In the genomic region with DNA sequence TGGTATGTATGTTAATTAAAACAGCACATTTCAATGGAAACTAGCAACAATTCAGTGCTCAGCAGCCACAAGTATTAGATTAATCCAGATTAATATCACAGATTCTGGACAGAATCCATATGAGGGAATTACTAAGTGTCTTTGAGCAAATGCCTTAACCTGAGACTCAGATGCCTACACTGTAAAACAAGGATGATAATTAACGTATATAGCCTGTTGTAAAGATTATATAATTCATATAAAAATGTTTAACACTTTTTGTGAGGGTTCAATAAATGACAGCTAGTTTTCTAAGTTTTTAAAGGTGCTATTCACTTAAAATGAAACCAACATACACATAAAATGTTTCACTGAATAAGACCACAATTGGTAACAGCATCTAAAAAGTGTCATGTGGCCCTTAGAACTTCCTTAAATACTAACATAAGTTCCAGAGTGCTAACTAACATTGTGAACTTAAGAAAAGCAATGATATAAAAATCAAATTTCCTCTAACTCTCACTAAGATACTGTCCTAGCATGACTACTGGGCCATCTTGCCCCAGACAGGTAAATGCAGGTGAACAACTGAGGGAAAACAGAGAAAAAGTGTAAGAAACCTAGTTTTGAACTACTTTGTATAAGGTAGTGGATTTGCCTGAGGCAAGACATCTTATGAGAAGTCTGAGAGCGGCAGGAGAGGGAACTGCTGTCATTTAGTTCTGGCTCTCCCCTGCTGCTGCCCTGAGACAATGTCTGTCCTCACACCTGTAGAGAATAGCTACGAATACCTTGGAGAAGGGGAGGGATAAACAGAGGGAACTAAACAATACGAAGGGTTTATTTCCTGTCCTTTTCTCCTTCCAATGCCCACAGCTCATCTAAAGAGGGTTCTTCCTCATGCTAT, we compare ENCODE assay signal across 21 cellular contexts.
A peak's percentile ranks its signal among the peaks of the same experiment; 100 is the strongest.
DNase-seq lines count a peak whose midpoint lies in the region; ATAC-seq and TF ChIP-seq lines count a peak whose summit lies in the region.
"Had no signal": no experiment of that assay in that cellular context is flagged by ENCODE, and none has a peak within 500 bp of the region (broad histone marks: within the 10 kb centered on the region; RNA-seq: fewer than 3 reads in every experiment).

No MANE protein-coding gene starts in this region.

- peaks cover 20% of the 10 kb centered on the region for H3K36me3 Mint-ChIP-seq in activated naive CD4-positive, alpha-beta T cell treated with anti-CD3 and anti-CD28 coated beads, Interleukin-2, amount 50 U/mL, for 24 hours
- H3K36me3 Mint-ChIP-seq in WTC11 (peaks cover 12% of the 10 kb centered on the region), type B pancreatic cell (peaks cover 50% of the 10 kb centered on the region)
- peaks cover 53% of the 10 kb centered on the region for H3K36me3 Mint-ChIP-seq in activated CD4-positive, alpha-beta T cell treated with anti-CD3 and anti-CD28 coated beads, Interleukin-2, amount 10 ng/mL, durations not matched to agents 24 days and 14 days (ENCODE audit: low read depth)

- CTCF ChIA-PET in WTC11 (lab: Charles Lee) (interaction anchor here (0.6 to 1.2 kb wide), 6 partner anchors 9 to 289 kb away, joined by 3 to 4 read pairs (median 3); partner anchors contain the start of genes ADAM10 and MINDY2), GM10248 (lab: Yijun Ruan, JAX) (interaction anchor here (1.0 to 1.5 kb wide), 4 partner anchors 9 to 25 kb away, joined by 3 to 4 read pairs (median 3); no protein-coding TSS in a partner anchor)

- peaks cover 0 to 32% of the 10 kb centered on the region in 2 donors for H3K36me3 ChIP-seq in left lung

- no peak for TF ChIP-seq CTCF in WTC11 (IDR thresholded peaks at IDR 0.05)
- no peak for TF ChIP-seq CTCF in left lung (IDR thresholded peaks at IDR 0.05)
- TF ChIP-seq CTCF in type B pancreatic cell (conservative IDR thresholded peaks at IDR 0.05) = no peak
- TF ChIP-seq CTCF in GM10248 (IDR thresholded peaks at IDR 0.05; ENCODE audit: control extremely low read depth, extremely low read depth, low read depth, missing control alignments) = no peak

- peak overlapping the region in 1 of 2 donors; percentile 55 for H3K27ac ChIP-seq in left lung
- H3K27ac ChIP-seq: heart left ventricle, KMS-11, PC-9, SJCRH30 had no signal

- peaks cover 12% of the 10 kb centered on the region for H3K4me1 Mint-ChIP-seq in activated naive CD4-positive, alpha-beta T cell treated with anti-CD3 and anti-CD28 coated beads, Interleukin-2, amount 50 U/mL, for 24 hours
- H3K4me1 Mint-ChIP-seq in WTC11 = peaks cover 14% of the 10 kb centered on the region
- peaks cover 6% of the 10 kb centered on the region for H3K4me1 Mint-ChIP-seq in type B pancreatic cell (ENCODE audit: unreplicated experiment)
- H3K4me1 Mint-ChIP-seq in activated CD4-positive, alpha-beta T cell treated with anti-CD3 and anti-CD28 coated beads, Interleukin-2, amount 10 ng/mL, durations not matched to agents 24 days and 14 days = peaks cover 27% of the 10 kb centered on the region

- H3K9me3 ChIP-seq in left lung = no peaks in the 10 kb centered on the region
- H3K9me3 ChIP-seq: SJCRH30, upper lobe of left lung had no signal

- ATAC-seq in WTC11 (peak; percentile 100), left lung (peak; percentile 41), HG02588 (IDR thresholded peaks at IDR 0.05; ENCODE audit: unreplicated experiment) (no peak)
- ATAC-seq: HCT116, heart left ventricle, sciatic nerve had no signal

- H3K27ac Mint-ChIP-seq in activated naive CD4-positive, alpha-beta T cell treated with anti-CD3 and anti-CD28 coated beads, Interleukin-2, amount 50 U/mL, for 24 hours = peak overlapping the region; percentile 55
- peak overlapping the region; percentile 92 for H3K27ac Mint-ChIP-seq in WTC11
- peak overlapping the region; percentile 46 for H3K27ac Mint-ChIP-seq in type B pancreatic cell
- no peak overlapping the region for H3K27ac Mint-ChIP-seq in activated CD4-positive, alpha-beta T cell treated with anti-CD3 and anti-CD28 coated beads, Interleukin-2, amount 10 ng/mL, durations not matched to agents 24 days and 14 days

- DNase-seq in activated naive CD4-positive, alpha-beta T cell (lab: John Stamatoyannopoulos, UW) = no peak
- DNase-seq in WTC11 (ENCODE audit: low spot score) = no peak
- no peak for DNase-seq in left lung
- DNase-seq in type B pancreatic cell (ENCODE audit: extremely low spot score, unreplicated experiment) = no peak
- no peak for DNase-seq in GM10248 (ENCODE audit: extremely low spot score)
- no peak for DNase-seq in activated CD4-positive, alpha-beta T cell treated with anti-CD3 and anti-CD28 coated beads, Interleukin-2, amount 10 ng/mL, durations not matched to agents 24 days and 14 days
- DNase-seq: activated effector memory CD4-positive, alpha-beta T cell treated with Interleukin-2 at 50 U/mL for 16 hours; aorta; cerebellar nuclear complex; heart left ventricle; NCI-H1092 treated with DMSO at 0.1 percent for 48 hours; NCI-H2171; PC-9; SJCRH30; stimulated activated naive CD4-positive, alpha-beta T cell treated with Interleukin-2 at 50 U/mL for 16 hours; upper lobe of left lung had no signal

- POLR2A ChIA-PET in WTC11 (lab: Charles Lee) (interaction anchor here (0.9 kb wide), 2 partner anchors 13 to 42 kb away, joined by 3 read pairs; no protein-coding TSS in a partner anchor), GM10248 (lab: Yijun Ruan, JAX) (interaction anchor here (0.7 kb wide), 1 partner anchor 35 kb away, joined by 3 read pairs; no protein-coding TSS in a partner anchor)

- peaks cover 0 to 9% of the 10 kb centered on the region in 2 donors for H3K4me1 ChIP-seq in left lung
- H3K4me1 ChIP-seq: SJCRH30, upper lobe of left lung had no signal

- H3K4me3 ChIP-seq in left lung = no peak overlapping the region
- H3K4me3 ChIP-seq: heart left ventricle, PC-9, SJCRH30, upper lobe of left lung had no signal

- intact Hi-C loops in left lung (cut with DNase I) = no loop called here
- intact Hi-C loops in activated CD4-positive, alpha-beta T cell treated with anti-CD3 and anti-CD28 coated beads, Interleukin-2, amount 10 ng/mL, durations not matched to agents 24 days and 14 days (cut with micrococcal nuclease) = loop anchor here (5.0 to 10.0 kb wide), 3 partner anchors 34 to 123 kb away; no protein-coding TSS in a partner anchor

- no peak overlapping the region for H3K4me3 Mint-ChIP-seq in activated naive CD4-positive, alpha-beta T cell treated with anti-CD3 and anti-CD28 coated beads, Interleukin-2, amount 50 U/mL, for 24 hours
- no peak overlapping the region for H3K4me3 Mint-ChIP-seq in WTC11
- H3K4me3 Mint-ChIP-seq in type B pancreatic cell = peak overlapping the region; percentile 39
- H3K4me3 Mint-ChIP-seq in activated CD4-positive, alpha-beta T cell treated with anti-CD3 and anti-CD28 coated beads, Interleukin-2, amount 10 ng/mL, durations not matched to agents 24 days and 14 days = no peak overlapping the region

- H3K9me3 Mint-ChIP-seq in activated naive CD4-positive, alpha-beta T cell treated with anti-CD3 and anti-CD28 coated beads, Interleukin-2, amount 50 U/mL, for 24 hours = no peaks in the 10 kb centered on the region
- H3K9me3 Mint-ChIP-seq in WTC11 (no peaks in the 10 kb centered on the region), type B pancreatic cell (peaks cover 6% of the 10 kb centered on the region)
- H3K9me3 Mint-ChIP-seq in activated CD4-positive, alpha-beta T cell treated with anti-CD3 and anti-CD28 coated beads, Interleukin-2, amount 10 ng/mL, durations not matched to agents 24 days and 14 days = peaks cover 12% of the 10 kb centered on the region

- H3K27me3 Mint-ChIP-seq in activated naive CD4-positive, alpha-beta T cell treated with anti-CD3 and anti-CD28 coated beads, Interleukin-2, amount 50 U/mL, for 24 hours = no peaks in the 10 kb centered on the region
- H3K27me3 Mint-ChIP-seq in WTC11 (ENCODE audit: low read depth) (no peaks in the 10 kb centered on the region), type B pancreatic cell (no peaks in the 10 kb centered on the region)
- H3K27me3 Mint-ChIP-seq in activated CD4-positive, alpha-beta T cell treated with anti-CD3 and anti-CD28 coated beads, Interleukin-2, amount 10 ng/mL, durations not matched to agents 24 days and 14 days = no peaks in the 10 kb centered on the region

- no peaks in the 10 kb centered on the region for H3K27me3 ChIP-seq in left lung
- H3K27me3 ChIP-seq: heart left ventricle, SJCRH30, upper lobe of left lung had no signal

TF ChIP-seq in WTC11, 78 proteins besides CTCF, POLR2A, EP300 and RAD21 (continues in another document):
- TF ChIP-seq, protein P1, sequence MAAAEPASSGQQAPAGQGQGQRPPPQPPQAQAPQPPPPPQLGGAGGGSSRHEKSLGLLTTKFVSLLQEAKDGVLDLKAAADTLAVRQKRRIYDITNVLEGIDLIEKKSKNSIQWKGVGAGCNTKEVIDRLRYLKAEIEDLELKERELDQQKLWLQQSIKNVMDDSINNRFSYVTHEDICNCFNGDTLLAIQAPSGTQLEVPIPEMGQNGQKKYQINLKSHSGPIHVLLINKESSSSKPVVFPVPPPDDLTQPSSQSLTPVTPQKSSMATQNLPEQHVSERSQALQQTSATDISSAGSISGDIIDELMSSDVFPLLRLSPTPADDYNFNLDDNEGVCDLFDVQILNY (CRISPR knock-in tag; IDR thresholded peaks at IDR 0.05) = no peak
- TF ChIP-seq TP53 (CRISPR knock-in tag; IDR thresholded peaks at IDR 0.05) (no peak), GRHL2 (CRISPR knock-in tag; IDR thresholded peaks at IDR 0.05; ENCODE audit: insufficient replicate concordance, severe bottlenecking) (no peak), KAT7 (CRISPR knock-in tag; IDR thresholded peaks at IDR 0.05; ENCODE audit: borderline replicate concordance) (no peak), USF2 (CRISPR knock-in tag; IDR thresholded peaks at IDR 0.05) (no peak)
